ENCODE assay signal across 1 cellular context in genomic region chr14:103393687-103394626, GRCh38.
TF ChIP-seq lines count a peak whose summit lies in the region.

No MANE protein-coding gene starts in this region.

TF ChIP-seq in GM12878, 131 proteins besides CTCF, POLR2A, EP300 and RAD21:
- no peak for TF ChIP-seq POLR2AphosphoS2 (IDR thresholded peaks at IDR 0.05; ENCODE audit: low read depth, low read length)
- peak; percentile 40 for TF ChIP-seq SKIL (IDR thresholded peaks at IDR 0.05; ENCODE audit: low read depth, poor library complexity, severe bottlenecking)
- 0 out of 2 replicates have a peak, but pooled peaks have one; percentile 33 for TF ChIP-seq SMARCA5 (IDR thresholded peaks at IDR 0.05)
- TF ChIP-seq NBN (IDR thresholded peaks at IDR 0.05), result peak; percentile 45; the same call in 1 of the 2 replicates
- TF ChIP-seq IKZF1 (conservative IDR thresholded peaks at IDR 0.05), result peak; percentile 39; the same call in 1 of the 2 replicates
- no peak for TF ChIP-seq SP1 (IDR thresholded peaks at IDR 0.05; ENCODE audit: low read depth, low read length)
- TF ChIP-seq IKZF2 (IDR thresholded peaks at IDR 0.05), result peak; percentile 42 to 50; a peak in 2 of 4 replicates
- 0 out of 2 replicates have a peak, but pooled peaks have one; percentile 12 for TF ChIP-seq RELB (IDR thresholded peaks at IDR 0.05; ENCODE audit: low read depth)
- peak; percentile 7; the same call in 1 of the 2 replicates for TF ChIP-seq SMC3 (IDR thresholded peaks at IDR 0.05; ENCODE audit: borderline replicate concordance, low read length)
